2 cellular contexts compared by ENCODE assay signal in genomic region chr2:56448403-56448998, GRCh38.
TF ChIP-seq lines count a peak whose summit lies in the region.

No MANE protein-coding gene starts in this region.

TF ChIP-seq in GM23338, 12 proteins besides CTCF, POLR2A, EP300 and RAD21:
- no peak for TF ChIP-seq ZNF462 (CRISPR knock-in tag; IDR thresholded peaks at IDR 0.05)
- TF ChIP-seq EZH2 (IDR thresholded peaks at IDR 0.05; ENCODE audit: low read depth, unreplicated experiment) = no peak
- TF ChIP-seq NANOG (IDR thresholded peaks at IDR 0.05; ENCODE audit: borderline replicate concordance) = no peak
- TF ChIP-seq ETS1 (IDR thresholded peaks at IDR 0.05) = no peak
- no peak for TF ChIP-seq STAT1 (IDR thresholded peaks at IDR 0.05; ENCODE audit: unreplicated experiment)
- TF ChIP-seq REST (IDR thresholded peaks at IDR 0.05; ENCODE audit: unreplicated experiment) = no peak
- no peak for TF ChIP-seq CREB1 (CRISPR knock-in tag; IDR thresholded peaks at IDR 0.05; ENCODE audit: low read depth)
- no peak for TF ChIP-seq EZH2phosphoT487 (IDR thresholded peaks at IDR 0.05; ENCODE audit: unreplicated experiment)
- no peak for TF ChIP-seq JUNB (IDR thresholded peaks at IDR 0.05; ENCODE audit: unreplicated experiment)
- no peak for TF ChIP-seq ZNF331 (CRISPR knock-in tag; IDR thresholded peaks at IDR 0.05; ENCODE audit: low read depth)
- TF ChIP-seq POLR2AphosphoS5 (IDR thresholded peaks at IDR 0.05; ENCODE audit: low read depth) = no peak
- no peak for TF ChIP-seq ZNF114 (CRISPR knock-in tag; IDR thresholded peaks at IDR 0.05)

TF ChIP-seq in WTC11, 78 proteins besides CTCF, POLR2A, EP300 and RAD21 (continued from another document):
- no peak for TF ChIP-seq ELF4 (CRISPR knock-in tag; IDR thresholded peaks at IDR 0.05; ENCODE audit: low read depth)
- TF ChIP-seq PREB (CRISPR knock-in tag; IDR thresholded peaks at IDR 0.05; ENCODE audit: borderline replicate concordance) = no peak
- no peak for TF ChIP-seq CREM (CRISPR knock-in tag; IDR thresholded peaks at IDR 0.05)
- TF ChIP-seq E2F5 (CRISPR knock-in tag; IDR thresholded peaks at IDR 0.05) = no peak
- TF ChIP-seq TEAD4 (CRISPR knock-in tag; IDR thresholded peaks at IDR 0.05) = no peak
- TF ChIP-seq ERG (CRISPR knock-in tag; IDR thresholded peaks at IDR 0.05) = no peak
- no peak for TF ChIP-seq EMX1 (CRISPR knock-in tag; IDR thresholded peaks at IDR 0.05)
